Comparison of ENCODE assay signal across 8 cellular contexts in genomic region chr19:2269244-2270156, GRCh38. TPM values are rescaled to one million over a fixed set of nuclear protein-coding genes. Genes with fewer than 3 reads are reported as not detected.
DNase-seq lines count a peak whose midpoint lies in the region; ATAC-seq lines count a peak whose summit lies in the region.

No MANE protein-coding gene starts in this region.

- intact Hi-C loops in activated T-helper 2 cell treated with anti-CD3 and anti-CD28 coated beads, Interferon-gamma antibody, Interleukin-2, Interleukin-4, amounts not matched to agents 10 μg/mL and 5 μg/mL and 100 μg/mL, durations not matched to agents 14 hours and 24 hours and 36 hours (cut with micrococcal nuclease), result loop anchor here (1.0 to 10.0 kb wide), 4 partner anchors 33 to 355 kb away; partner anchors contain the start of genes AP3D1, LSM7, PLEKHJ1 and SF3A2

- peak overlapping the region; percentile 89 for H3K4me3 Mint-ChIP-seq in activated T-helper 2 cell treated with anti-CD3 and anti-CD28 coated beads, Interferon-gamma antibody, Interleukin-2, Interleukin-4, amounts not matched to agents 10 μg/mL and 5 μg/mL and 100 μg/mL, durations not matched to agents 14 hours and 24 hours and 36 hours (ENCODE audit: low read depth)
- H3K4me3 Mint-ChIP-seq in natural killer cell treated with Interleukin-12 subunit alpha and Interleukin-12 subunit beta and Interleukin-15 and Interleukin-18, amount 100 ng/mL, for 72 hours, result peak overlapping the region; percentile 94

- H3K36me3 Mint-ChIP-seq in activated T-helper 2 cell treated with anti-CD3 and anti-CD28 coated beads, Interferon-gamma antibody, Interleukin-2, Interleukin-4, amounts not matched to agents 10 μg/mL and 5 μg/mL and 100 μg/mL, durations not matched to agents 14 hours and 24 hours and 36 hours (ENCODE audit: low read depth), result peaks cover 43% of the 10 kb centered on the region
- peaks cover 12% of the 10 kb centered on the region for H3K36me3 Mint-ChIP-seq in natural killer cell treated with Interleukin-12 subunit alpha and Interleukin-12 subunit beta and Interleukin-15 and Interleukin-18, amount 100 ng/mL, for 72 hours

- H3K27me3 Mint-ChIP-seq in activated T-helper 2 cell treated with anti-CD3 and anti-CD28 coated beads, Interferon-gamma antibody, Interleukin-2, Interleukin-4, amounts not matched to agents 10 μg/mL and 5 μg/mL and 100 μg/mL, durations not matched to agents 14 hours and 24 hours and 36 hours (ENCODE audit: low read depth), result no peaks in the 10 kb centered on the region
- H3K27me3 Mint-ChIP-seq in natural killer cell treated with Interleukin-12 subunit alpha and Interleukin-12 subunit beta and Interleukin-15 and Interleukin-18, amount 100 ng/mL, for 72 hours, result no peaks in the 10 kb centered on the region

- H3K27ac Mint-ChIP-seq in activated T-helper 2 cell treated with anti-CD3 and anti-CD28 coated beads, Interferon-gamma antibody, Interleukin-2, Interleukin-4, amounts not matched to agents 10 μg/mL and 5 μg/mL and 100 μg/mL, durations not matched to agents 14 hours and 24 hours and 36 hours, result peak overlapping the region; percentile 86
- peak overlapping the region; percentile 87 for H3K27ac Mint-ChIP-seq in natural killer cell treated with Interleukin-12 subunit alpha and Interleukin-12 subunit beta and Interleukin-15 and Interleukin-18, amount 100 ng/mL, for 72 hours

- peak; percentile 90 for DNase-seq in DMS79 treated with DMSO at 0.1 percent for 48 hours (lab: John Stamatoyannopoulos, UW)
- DNase-seq in LHCN-M2 (ENCODE audit: low read depth), result peak; percentile 95
- peak; percentile 95 for DNase-seq in RPMI7951 (ENCODE audit: low read depth)
- peak; percentile 99 for DNase-seq in activated T-helper 2 cell treated with anti-CD3 and anti-CD28 coated beads, Interferon-gamma antibody, Interleukin-2, Interleukin-4, amounts not matched to agents 10 μg/mL and 5 μg/mL and 100 μg/mL, durations not matched to agents 14 hours and 24 hours and 36 hours (ENCODE audit: low spot score)
- DNase-seq in fibroblast of peridontal ligament (ENCODE audit: extremely low read depth), result peak; percentile 94
- peak; percentile 100 for DNase-seq in natural killer cell treated with Interleukin-12 subunit alpha and Interleukin-12 subunit beta and Interleukin-15 and Interleukin-18, amount 100 ng/mL, for 72 hours (ENCODE audit: low spot score)
- DNase-seq in stimulated activated naive CD4-positive, alpha-beta T cell treated with Interleukin-2 at 50 U/mL for 16 hours (lab: John Stamatoyannopoulos, UW), result peak; percentile 97

- no peaks in the 10 kb centered on the region for H3K9me3 Mint-ChIP-seq in activated T-helper 2 cell treated with anti-CD3 and anti-CD28 coated beads, Interferon-gamma antibody, Interleukin-2, Interleukin-4, amounts not matched to agents 10 μg/mL and 5 μg/mL and 100 μg/mL, durations not matched to agents 14 hours and 24 hours and 36 hours
- H3K9me3 Mint-ChIP-seq in natural killer cell treated with Interleukin-12 subunit alpha and Interleukin-12 subunit beta and Interleukin-15 and Interleukin-18, amount 100 ng/mL, for 72 hours, result no peaks in the 10 kb centered on the region

- ATAC-seq in GM21737 (IDR thresholded peaks at IDR 0.05; ENCODE audit: unreplicated experiment), result peak; percentile 42
- ATAC-seq in natural killer cell treated with Interleukin-12 subunit alpha and Interleukin-12 subunit beta and Interleukin-15 and Interleukin-18, amount 100 ng/mL, for 72 hours, result peak; percentile 90

- peaks cover 27% of the 10 kb centered on the region for H3K4me1 Mint-ChIP-seq in activated T-helper 2 cell treated with anti-CD3 and anti-CD28 coated beads, Interferon-gamma antibody, Interleukin-2, Interleukin-4, amounts not matched to agents 10 μg/mL and 5 μg/mL and 100 μg/mL, durations not matched to agents 14 hours and 24 hours and 36 hours (ENCODE audit: low read depth)
- peaks cover 20 to 22% of the 10 kb centered on the region in 2 donors for H3K4me1 Mint-ChIP-seq in natural killer cell treated with Interleukin-12 subunit alpha and Interleukin-12 subunit beta and Interleukin-15 and Interleukin-18, amount 100 ng/mL, for 72 hours (ENCODE audit: low read depth in 2 of 2)

RNA-seq across cellular contexts. Expression of gene PEAK3, which starts 12.5 kb away (rescaled TPM):
- 0.19 and 0.63 TPM in 2 replicates for total RNA-seq in LHCN-M2 (2014; rRNA removed)
- 0.28 TPM for polyA plus RNA-seq in LHCN-M2 (2012)
- total RNA-seq in RPMI7951 (2014; rRNA removed; shearing (Covaris generic)), result 0.20 and 0.24 TPM in 2 replicates
- total RNA-seq in activated T-helper 2 cell treated with anti-CD3 and anti-CD28 coated beads, Interferon-gamma antibody, Interleukin-2, Interleukin-4, amounts not matched to agents 10 μg/mL and 5 μg/mL and 100 μg/mL, durations not matched to agents 14 hours and 24 hours and 36 hours, result 0.11 and 0.18 TPM in 2 replicates
- 1 to 10 TPM; 2.4 to 8.2 TPM for total RNA-seq in natural killer cell treated with Interleukin-12 subunit alpha and Interleukin-12 subunit beta and Interleukin-15 and Interleukin-18, amount 100 ng/mL, for 72 hours

RNA-seq across cellular contexts. Expression of gene JSRP1, which starts 13.3 kb away (rescaled TPM):
- total RNA-seq in LHCN-M2 (2014; rRNA removed), result 219 TPM in 2 replicates
- 44.9 TPM for polyA plus RNA-seq in LHCN-M2 (2012)
- not detected in 2 replicates for total RNA-seq in RPMI7951 (2014; rRNA removed; shearing (Covaris generic))
- total RNA-seq in activated T-helper 2 cell treated with anti-CD3 and anti-CD28 coated beads, Interferon-gamma antibody, Interleukin-2, Interleukin-4, amounts not matched to agents 10 μg/mL and 5 μg/mL and 100 μg/mL, durations not matched to agents 14 hours and 24 hours and 36 hours, result 0.21 and 0.67 TPM in 2 replicates
- under 1 TPM in 1 of 2 donors, not detected in 1; 0.73 TPM for total RNA-seq in natural killer cell treated with Interleukin-12 subunit alpha and Interleukin-12 subunit beta and Interleukin-15 and Interleukin-18, amount 100 ng/mL, for 72 hours

RNA-seq across cellular contexts. Expression of gene AMH, which starts 20.4 kb away (rescaled TPM):
- total RNA-seq in LHCN-M2 (2014; rRNA removed), result 13.8 and 14.1 TPM in 2 replicates
- 1.7 TPM for polyA plus RNA-seq in LHCN-M2 (2012)
- 0.48 TPM in 1 of 2 replicates, not detected in the other for total RNA-seq in RPMI7951 (2014; rRNA removed; shearing (Covaris generic))
- total RNA-seq in activated T-helper 2 cell treated with anti-CD3 and anti-CD28 coated beads, Interferon-gamma antibody, Interleukin-2, Interleukin-4, amounts not matched to agents 10 μg/mL and 5 μg/mL and 100 μg/mL, durations not matched to agents 14 hours and 24 hours and 36 hours, result 4.3 TPM in 2 replicates
- total RNA-seq in natural killer cell treated with Interleukin-12 subunit alpha and Interleukin-12 subunit beta and Interleukin-15 and Interleukin-18, amount 100 ng/mL, for 72 hours, result 1 to 10 TPM; 2.8 to 3.5 TPM

RNA-seq across cellular contexts. Expression of gene SF3A2, which starts 32.9 kb away (rescaled TPM):
- 31.7 and 41.6 TPM in 2 replicates for total RNA-seq in LHCN-M2 (2014; rRNA removed)
- 54.6 TPM for polyA plus RNA-seq in LHCN-M2 (2012)
- 18.9 and 24.7 TPM in 2 replicates for total RNA-seq in RPMI7951 (2014; rRNA removed; shearing (Covaris generic))
- total RNA-seq in activated T-helper 2 cell treated with anti-CD3 and anti-CD28 coated beads, Interferon-gamma antibody, Interleukin-2, Interleukin-4, amounts not matched to agents 10 μg/mL and 5 μg/mL and 100 μg/mL, durations not matched to agents 14 hours and 24 hours and 36 hours, result 153 and 154 TPM in 2 replicates
- total RNA-seq in natural killer cell treated with Interleukin-12 subunit alpha and Interleukin-12 subunit beta and Interleukin-15 and Interleukin-18, amount 100 ng/mL, for 72 hours, result 100 to 1,000 TPM in 1 of 2 donors, 10 to 100 TPM in 1; 99.2 to 192 TPM

RNA-seq across cellular contexts. Expression of gene PLEKHJ1, which starts 33.4 kb away (rescaled TPM):
- 92.4 and 100 TPM in 2 replicates for total RNA-seq in LHCN-M2 (2014; rRNA removed)
- 63.4 TPM for polyA plus RNA-seq in LHCN-M2 (2012)
- total RNA-seq in RPMI7951 (2014; rRNA removed; shearing (Covaris generic)), result 60.0 and 71.2 TPM in 2 replicates
- 75.7 and 77.2 TPM in 2 replicates for total RNA-seq in activated T-helper 2 cell treated with anti-CD3 and anti-CD28 coated beads, Interferon-gamma antibody, Interleukin-2, Interleukin-4, amounts not matched to agents 10 μg/mL and 5 μg/mL and 100 μg/mL, durations not matched to agents 14 hours and 24 hours and 36 hours
- 10 to 100 TPM; 59.8 to 85.9 TPM for total RNA-seq in natural killer cell treated with Interleukin-12 subunit alpha and Interleukin-12 subunit beta and Interleukin-15 and Interleukin-18, amount 100 ng/mL, for 72 hours

Comparison
In these comparisons a context has a peak if more than half of its experiments do, and no peak if none do; other contexts are left out.
1. Peak in every context shown above with its lines: DNase-seq and ATAC-seq.
2. RNA of gene JSRP1, which starts 13.3 kb away (total RNA-seq): 219 TPM in LHCN-M2; 0.73 TPM in natural killer cell treated with Interleukin-12 subunit alpha and Interleukin-12 subunit beta and Interleukin-15 and Interleukin-18, amount 100 ng/mL, for 72 hours, 0.21 to 0.67 TPM in activated T-helper 2 cell treated with anti-CD3 and anti-CD28 coated beads, Interferon-gamma antibody, Interleukin-2, Interleukin-4, amounts not matched to agents 10 μg/mL and 5 μg/mL and 100 μg/mL, durations not matched to agents 14 hours and 24 hours and 36 hours and not detected in RPMI7951; every median in the first group is over 100 times any median in the second.